ENCODE assay signal across 14 cellular contexts in genomic region chr17:79306688-79307323, GRCh38.
DNase-seq lines count a peak whose midpoint lies in the region; ATAC-seq and TF ChIP-seq lines count a peak whose summit lies in the region.
"Had no signal": no experiment of that assay in that cellular context is flagged by ENCODE, and none has a peak within 500 bp of the region (broad histone marks: within the 10 kb centered on the region; RNA-seq: fewer than 3 reads in every experiment).

No MANE protein-coding gene starts in this region.

- H3K4me1 Mint-ChIP-seq in IgD-negative memory B cell: peaks cover 13 to 32% (median 17%) of the 10 kb centered on the region in 3 donors

- no peaks in the 10 kb centered on the region for H3K9me3 ChIP-seq in heart right ventricle
- no peaks in the 10 kb centered on the region for H3K9me3 ChIP-seq in thyroid gland
- no peaks in the 10 kb centered on the region for H3K9me3 ChIP-seq in SK-N-SH
- H3K9me3 ChIP-seq: mucosa of descending colon had no signal

- H3K36me3 ChIP-seq in heart right ventricle (no peaks in the 10 kb centered on the region), thyroid gland (no peaks in the 10 kb centered on the region), SK-N-SH (replicated peaks in 1 of 2; ENCODE audit: control insufficient read depth in 1 of 2, insufficient read depth in 2 of 2, low read length in 1 of 2) (no peaks in the 10 kb centered on the region)

- no peak overlapping the region for H3K4me2 ChIP-seq in SK-N-SH

- H3K27me3 Mint-ChIP-seq in IgD-negative memory B cell: peaks cover 32% of the 10 kb centered on the region

- H2AFZ ChIP-seq in SK-N-SH (ENCODE audit: low read depth): no peak overlapping the region

- no peaks in the 10 kb centered on the region for H3K36me3 Mint-ChIP-seq in IgD-negative memory B cell
- H3K36me3 Mint-ChIP-seq: brain had no signal

- H3K27ac Mint-ChIP-seq in IgD-negative memory B cell: peak overlapping the region in 1 of 3 donors; percentile 62
- H3K27ac Mint-ChIP-seq: activated T-cell treated with anti-CD3 and anti-CD28 coated beads, Interleukin-2, amount 50 U/mL, for 24 hours had no signal

- H3K9me2 ChIP-seq in SK-N-SH: no peaks in the 10 kb centered on the region

- CTCF ChIA-PET in SK-N-SH (lab: Yijun Ruan, JAX): interaction anchor here (0.8 to 3.8 kb wide), 17 partner anchors 9 to 261 kb away, joined by 3 to 14 read pairs (median 4); no protein-coding TSS in a partner anchor

- ATAC-seq in heart right ventricle (peak; percentile 75 to 94 (median 90)), HG03045 (IDR thresholded peaks at IDR 0.05; ENCODE audit: unreplicated experiment) (no peak)
- ATAC-seq: HCT116, mucosa of descending colon had no signal

- no peaks in the 10 kb centered on the region for H3K79me2 ChIP-seq in SK-N-SH (ENCODE audit: insufficient read depth)

- H3K27me3 ChIP-seq in heart right ventricle (peaks cover 0 to 28% (median 4%) of the 10 kb centered on the region in 7 donors), thyroid gland (no peaks in the 10 kb centered on the region), SK-N-SH (ENCODE audit: insufficient read depth) (0 out of 2 replicates have a peak, but pooled peaks cover 8% of the 10 kb centered on the region)

- peak; percentile 25 for DNase-seq in NCI-H345 treated with DMSO at 0.1 percent for 48 hours (lab: John Stamatoyannopoulos, UW; ENCODE audit: unreplicated experiment)
- peak; percentile 41 to 45 for DNase-seq in heart right ventricle
- DNase-seq in thyroid gland: peak; percentile 57 to 61
- no peak for DNase-seq in posterior vena cava (ENCODE audit: low spot score)
- DNase-seq in SK-N-SH: no peak
- DNase-seq: activated CD4-positive, CD25-positive, alpha-beta regulatory T cell treated with anti-CD3 and anti-CD28 coated beads, Interleukin-2, amount 50 U/mL, for 72 hours; activated T-cell treated with anti-CD3 and anti-CD28 coated beads, Interleukin-2, amount 50 U/mL, for 24 hours; IMR-90; mucosa of descending colon; NCI-H510A had no signal

- no peaks in the 10 kb centered on the region for H3K9me3 Mint-ChIP-seq in IgD-negative memory B cell
- H3K9me3 Mint-ChIP-seq: activated T-cell treated with anti-CD3 and anti-CD28 coated beads, Interleukin-2, amount 50 U/mL, for 24 hours had no signal

- H3K9ac ChIP-seq in SK-N-SH: no peak overlapping the region

- no peaks in the 10 kb centered on the region for H3F3A ChIP-seq in SK-N-SH (replicated peaks; ENCODE audit: insufficient read depth)

- POLR2A ChIA-PET in SK-N-SH (lab: Yijun Ruan, JAX): interaction anchor here (1.7 kb wide), 1 partner anchor 49 kb away, joined by 3 read pairs; no protein-coding TSS in a partner anchor

- TF ChIP-seq POLR2A in thyroid gland (IDR thresholded peaks at IDR 0.05): no peak

- no peak for TF ChIP-seq CTCF in heart right ventricle (IDR thresholded peaks at IDR 0.05)
- no peak for TF ChIP-seq CTCF in thyroid gland (IDR thresholded peaks at IDR 0.05)
- TF ChIP-seq CTCF in SK-N-SH (IDR thresholded peaks at IDR 0.05): no peak

- TF ChIP-seq RAD21 in SK-N-SH (IDR thresholded peaks at IDR 0.05; ENCODE audit: low read length): no peak

- H4K20me1 ChIP-seq in SK-N-SH (ENCODE audit: insufficient read depth): no peaks in the 10 kb centered on the region

- intact Hi-C loops in heart right ventricle (cut with DNase I): no loop called here
- intact Hi-C loops in thyroid gland (cut with DNase I): no loop called here
- intact Hi-C loops in posterior vena cava (cut with DNase I): no loop called here

- H3K27ac ChIP-seq in heart right ventricle (peak overlapping the region in 8 of 10 donors; percentile 27 to 72 (median 53)), thyroid gland (peak overlapping the region in 2 of 3 donors; percentile 50 to 80), SK-N-SH (ENCODE audit: low read depth in 2 of 2, low read length in 1 of 2) (peak overlapping the region in 1 of 2 experiments; percentile 91; a peak in 2 of 4 replicates)

- H3K4me1 ChIP-seq in heart right ventricle (peaks cover 11 to 34% (median 28%) of the 10 kb centered on the region in 9 donors), thyroid gland (peaks cover 16 to 24% of the 10 kb centered on the region in 2 donors), SK-N-SH (ENCODE audit: control insufficient read depth in 1 of 2, insufficient read depth in 2 of 2, low read depth in 1 of 2, low read length in 1 of 2) (peaks cover 0 to 24% of the 10 kb centered on the region in 2 experiments; a peak in 2 of 4 replicates)

- TF ChIP-seq EP300 in SK-N-SH (IDR thresholded peaks at IDR 0.05; ENCODE audit: borderline replicate concordance in 1 of 2, low read depth in 1 of 2, low read length in 1 of 2): no peak

- H3K4me3 ChIP-seq in heart right ventricle (peak overlapping the region in 2 of 10 donors; percentile 16 to 18), thyroid gland (replicated peaks in 1 of 3) (no peak overlapping the region), SK-N-SH (ENCODE audit: low read depth in 2 of 2, low read length in 1 of 2) (no peak overlapping the region)
- H3K4me3 ChIP-seq: mucosa of descending colon had no signal

- WGBS in heart right ventricle, 2 donors: 29 to 38% methylated on average over 22 of the region's 22 CpGs
- 51 to 57% methylated on average over 9 to 22 of the region's 22 CpGs for WGBS in thyroid gland, 2 donors
- 65% methylated on average over 19 of the region's 22 CpGs for WGBS in SK-N-SH (ENCODE audit: low lambda C conversion rate)

- peak overlapping the region in 3 of 4 donors; percentile 12 to 77 (median 39) for H3K4me3 Mint-ChIP-seq in IgD-negative memory B cell
- H3K4me3 Mint-ChIP-seq: activated T-cell treated with anti-CD3 and anti-CD28 coated beads, Interleukin-2, amount 50 U/mL, for 24 hours; brain had no signal

TF ChIP-seq in SK-N-SH, 30 proteins besides CTCF, POLR2A, EP300 and RAD21 (continues in another document):
- TF ChIP-seq CHD2 (IDR thresholded peaks at IDR 0.05; ENCODE audit: low read length, partially characterized antibody) (no peak), YY1 (IDR thresholded peaks at IDR 0.05; ENCODE audit: low read depth) (no peak), SIN3A (IDR thresholded peaks at IDR 0.05; ENCODE audit: borderline replicate concordance, low read depth, low read length) (no peak), RXRA (IDR thresholded peaks at IDR 0.05; ENCODE audit: borderline replicate concordance, low read depth) (no peak), TAF1 (IDR thresholded peaks at IDR 0.05; ENCODE audit: borderline replicate concordance, low read depth, low read length) (no peak), MEF2A (IDR thresholded peaks at IDR 0.05; ENCODE audit: borderline replicate concordance, low read depth) (no peak), JUND (IDR thresholded peaks at IDR 0.05) (no peak), ZBTB33 (IDR thresholded peaks at IDR 0.05; ENCODE audit: borderline replicate concordance, low read depth) (no peak), ELF1 (IDR thresholded peaks at IDR 0.05) (no peak), IRF3 (IDR thresholded peaks at IDR 0.05; ENCODE audit: low read depth, low read length) (no peak), FOXM1 (IDR thresholded peaks at IDR 0.05; ENCODE audit: low read depth) (no peak), POLR2AphosphoS5 (IDR thresholded peaks at IDR 0.05; ENCODE audit: low read depth, low read length) (no peak), NFIC (IDR thresholded peaks at IDR 0.05; ENCODE audit: borderline replicate concordance) (no peak)
- TF ChIP-seq, protein P1, sequence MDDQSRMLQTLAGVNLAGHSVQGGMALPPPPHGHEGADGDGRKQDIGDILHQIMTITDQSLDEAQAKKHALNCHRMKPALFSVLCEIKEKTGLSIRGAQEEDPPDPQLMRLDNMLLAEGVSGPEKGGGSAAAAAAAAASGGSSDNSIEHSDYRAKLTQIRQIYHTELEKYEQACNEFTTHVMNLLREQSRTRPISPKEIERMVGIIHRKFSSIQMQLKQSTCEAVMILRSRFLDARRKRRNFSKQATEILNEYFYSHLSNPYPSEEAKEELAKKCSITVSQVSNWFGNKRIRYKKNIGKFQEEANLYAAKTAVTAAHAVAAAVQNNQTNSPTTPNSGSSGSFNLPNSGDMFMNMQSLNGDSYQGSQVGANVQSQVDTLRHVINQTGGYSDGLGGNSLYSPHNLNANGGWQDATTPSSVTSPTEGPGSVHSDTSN (IDR thresholded peaks at IDR 0.05): no peak
- TF ChIP-seq, protein P2, sequence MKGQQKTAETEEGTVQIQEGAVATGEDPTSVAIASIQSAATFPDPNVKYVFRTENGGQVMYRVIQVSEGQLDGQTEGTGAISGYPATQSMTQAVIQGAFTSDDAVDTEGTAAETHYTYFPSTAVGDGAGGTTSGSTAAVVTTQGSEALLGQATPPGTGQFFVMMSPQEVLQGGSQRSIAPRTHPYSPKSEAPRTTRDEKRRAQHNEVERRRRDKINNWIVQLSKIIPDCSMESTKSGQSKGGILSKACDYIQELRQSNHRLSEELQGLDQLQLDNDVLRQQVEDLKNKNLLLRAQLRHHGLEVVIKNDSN (IDR thresholded peaks at IDR 0.05; ENCODE audit: borderline replicate concordance, low read depth): no peak
- TF ChIP-seq, protein P3, sequence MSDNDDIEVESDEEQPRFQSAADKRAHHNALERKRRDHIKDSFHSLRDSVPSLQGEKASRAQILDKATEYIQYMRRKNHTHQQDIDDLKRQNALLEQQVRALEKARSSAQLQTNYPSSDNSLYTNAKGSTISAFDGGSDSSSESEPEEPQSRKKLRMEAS (IDR thresholded peaks at IDR 0.05; ENCODE audit: low read depth): no peak

Comparison
In these comparisons a context has a peak if more than half of its experiments do, and no peak if none do; other contexts are left out.
1. DNase-seq: peak in NCI-H345 treated with DMSO at 0.1 percent for 48 hours (single experiment), heart right ventricle (2 of 2) and thyroid gland (2 of 2); none in posterior vena cava (single experiment) and SK-N-SH (single experiment).